Comparison of ENCODE assay signal across 19 cellular contexts in the genomic region with DNA sequence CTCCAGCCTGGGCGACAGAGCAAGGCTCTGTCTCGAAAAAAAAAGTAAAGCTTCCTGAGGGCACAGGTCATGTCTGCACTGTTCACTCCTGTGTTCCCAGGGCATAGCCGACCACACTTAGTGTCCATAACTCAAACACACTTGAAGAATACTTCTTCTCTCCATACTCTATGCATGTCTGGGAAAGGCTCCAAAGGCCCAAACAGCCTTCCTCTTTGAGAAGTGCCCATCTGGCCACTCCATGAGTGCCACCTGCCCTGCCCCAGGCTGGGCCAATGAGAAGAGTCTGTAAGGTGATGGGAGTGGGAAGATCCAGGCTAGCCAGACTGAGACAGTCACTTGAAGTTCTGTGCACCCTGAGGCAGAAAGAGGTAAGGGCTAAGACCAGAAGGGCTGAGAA. TPM values are rescaled to one million over a fixed set of nuclear protein-coding genes. Genes with fewer than 3 reads are reported as not detected.
DNase-seq lines count a peak whose midpoint lies in the region; ATAC-seq and TF ChIP-seq lines count a peak whose summit lies in the region.
"Had no signal": no experiment of that assay in that cellular context is flagged by ENCODE, and none has a peak within 500 bp of the region (broad histone marks: within the 10 kb centered on the region; RNA-seq: fewer than 3 reads in every experiment).

No MANE protein-coding gene starts in this region.

- CTCF ChIA-PET in activated naive CD4-positive, alpha-beta T cell treated with anti-CD3 and anti-CD28 coated beads, Interleukin-2, amount 10 ng/mL, durations not matched to agents 7 days and 5 days (lab: Charles Lee): no interaction called here

- H3K4me1 Mint-ChIP-seq in activated naive CD4-positive, alpha-beta T cell treated with anti-CD3 and anti-CD28 coated beads, Interleukin-2, amount 10 ng/mL, durations not matched to agents 7 days and 5 days: peaks cover 2% of the 10 kb centered on the region

- H3K27ac Mint-ChIP-seq in activated naive CD4-positive, alpha-beta T cell treated with anti-CD3 and anti-CD28 coated beads, Interleukin-2, amount 10 ng/mL, durations not matched to agents 7 days and 5 days: no peak overlapping the region
- H3K27ac Mint-ChIP-seq: T-helper 2 cell treated with Interferon-gamma antibody and Interleukin-4, amounts not matched to agents 5 μg/mL and 100 μg/mL, for 36 hours had no signal

- no peaks in the 10 kb centered on the region for H3K9me3 ChIP-seq in ascending aorta
- H3K9me3 ChIP-seq: testis had no signal

- no peaks in the 10 kb centered on the region for H3K9me3 Mint-ChIP-seq in activated naive CD4-positive, alpha-beta T cell treated with anti-CD3 and anti-CD28 coated beads, Interleukin-2, amount 10 ng/mL, durations not matched to agents 7 days and 5 days
- H3K9me3 Mint-ChIP-seq: T-helper 2 cell treated with Interferon-gamma antibody and Interleukin-4, amounts not matched to agents 5 μg/mL and 100 μg/mL, for 36 hours had no signal

- no peaks in the 10 kb centered on the region for H3K4me1 ChIP-seq in ascending aorta
- H3K4me1 ChIP-seq: neural progenitor cell, testis had no signal

- no peak overlapping the region for H3K4me3 Mint-ChIP-seq in activated naive CD4-positive, alpha-beta T cell treated with anti-CD3 and anti-CD28 coated beads, Interleukin-2, amount 10 ng/mL, durations not matched to agents 7 days and 5 days
- H3K4me3 Mint-ChIP-seq: neural progenitor cell; T-helper 2 cell treated with Interferon-gamma antibody and Interleukin-4, amounts not matched to agents 5 μg/mL and 100 μg/mL, for 36 hours had no signal

- H3K27me3 Mint-ChIP-seq in activated naive CD4-positive, alpha-beta T cell treated with anti-CD3 and anti-CD28 coated beads, Interleukin-2, amount 10 ng/mL, durations not matched to agents 7 days and 5 days: no peaks in the 10 kb centered on the region

- H3K27ac ChIP-seq in coronary artery (no peak overlapping the region), ascending aorta (no peak overlapping the region)
- H3K27ac ChIP-seq: neural progenitor cell, testis had no signal

- peaks cover 0 to 14% of the 10 kb centered on the region in 2 donors for H3K36me3 ChIP-seq in ascending aorta
- H3K36me3 ChIP-seq: neural progenitor cell had no signal

- TF ChIP-seq CTCF in coronary artery (IDR thresholded peaks at IDR 0.05) (no peak), ascending aorta (IDR thresholded peaks at IDR 0.05) (no peak)

- peaks cover 4% of the 10 kb centered on the region for H3K36me3 Mint-ChIP-seq in activated naive CD4-positive, alpha-beta T cell treated with anti-CD3 and anti-CD28 coated beads, Interleukin-2, amount 10 ng/mL, durations not matched to agents 7 days and 5 days

- H3K27me3 ChIP-seq in ascending aorta: no peaks in the 10 kb centered on the region
- H3K27me3 ChIP-seq: dorsolateral prefrontal cortex, neural progenitor cell, testis had no signal

- H3K4me3 ChIP-seq in coronary artery (no peak overlapping the region), ascending aorta (no peak overlapping the region)
- H3K4me3 ChIP-seq: dorsolateral prefrontal cortex, neural progenitor cell, testis had no signal

- ATAC-seq in sciatic nerve: peak; percentile 26
- ATAC-seq: esophagus mucosa had no signal

- DNase-seq in DMS79 (lab: John Stamatoyannopoulos, UW) (peak; percentile 31), NCI-H524 (lab: John Stamatoyannopoulos, UW) (peak; percentile 97 to 99), coronary artery (ENCODE audit: low spot score) (peak; percentile 31), sciatic nerve (ENCODE audit: low spot score) (no peak), ascending aorta (ENCODE audit: low spot score in 2 of 2) (no peak), 8988T (no peak)
- DNase-seq in activated naive CD4-positive, alpha-beta T cell treated with anti-CD3 and anti-CD28 coated beads, Interleukin-2, amount 10 ng/mL, durations not matched to agents 7 days and 5 days: no peak
- DNase-seq: activated gamma-delta T cell treated with Interleukin-2 at 50 U/mL for 16 hours, DND-41, mesenchymal stem cell, NCI-H2081 treated with DMSO at 0.1 percent for 48 hours, SIG-M5, testis had no signal

- intact Hi-C loops in sciatic nerve (cut with DNase I): no loop called here
- intact Hi-C loops in ascending aorta (cut with DNase I): no loop called here

RNA-seq across cellular contexts. Expression of gene DGCR2, which starts 24.7 kb away (rescaled TPM):
- total RNA-seq in sciatic nerve (37.2 TPM), ascending aorta (34.7 TPM)

RNA-seq across cellular contexts. Expression of gene TSSK2, which starts 33.6 kb away (rescaled TPM):
- total RNA-seq in sciatic nerve: not detected
- total RNA-seq in ascending aorta: not detected
- total RNA-seq: astrocyte, esophagus mucosa, glomerular endothelial cell had no signal

RNA-seq across cellular contexts. Expression of gene ESS2, which starts 46.9 kb away (rescaled TPM):
- total RNA-seq in sciatic nerve: 14.8 TPM
- 30.5 TPM for total RNA-seq in ascending aorta

RNA-seq across cellular contexts. Expression of gene GSC2, which starts 52.6 kb away (rescaled TPM):
- total RNA-seq in sciatic nerve: not detected
- not detected for total RNA-seq in ascending aorta
- total RNA-seq: astrocyte, esophagus mucosa, glomerular endothelial cell had no signal

Comparison
In these comparisons a context has a peak if more than half of its experiments do, and no peak if none do; other contexts are left out.
1. DNase-seq: peak in DMS79 (single experiment), NCI-H524 (2 of 2) and coronary artery (single experiment); none in sciatic nerve (single experiment), ascending aorta (0 of 2), 8988T (single experiment) and activated naive CD4-positive, alpha-beta T cell treated with anti-CD3 and anti-CD28 coated beads, Interleukin-2, amount 10 ng/mL, durations not matched to agents 7 days and 5 days (single experiment).